Comparison of ENCODE assay signal across 23 cellular contexts in genomic region chr7:21106296-21106732, GRCh38.
"Had no signal": no experiment of that assay in that cellular context is flagged by ENCODE, and none has a peak within 500 bp of the region (broad histone marks: within the 10 kb centered on the region; RNA-seq: fewer than 3 reads in every experiment).

No MANE protein-coding gene starts in this region.

- H3K36me3 ChIP-seq: adrenal gland, ascending aorta, brain microvascular endothelial cell, heart left ventricle, lower lobe of right lung, neural progenitor cell, vagina had no signal

- H3K4me1 ChIP-seq: adrenal gland, ascending aorta, lower lobe of right lung, neural progenitor cell, vagina had no signal

- H2AFZ ChIP-seq: neural progenitor cell had no signal

- H3K27ac ChIP-seq: adrenal gland, ascending aorta, brain microvascular endothelial cell, coronary artery, heart left ventricle, lower lobe of right lung, neural progenitor cell, vagina had no signal

- FAIRE-seq: islet of Langerhans, small intestine had no signal

- H3K27me3 ChIP-seq: adrenal gland, ascending aorta, brain microvascular endothelial cell, heart left ventricle, neural progenitor cell, vagina had no signal

- H3K9me3 ChIP-seq: adrenal gland, ascending aorta, heart left ventricle, lower lobe of right lung, vagina had no signal

- H3K4me2 ChIP-seq: neural progenitor cell had no signal

- DNase-seq: activated CD4-positive, alpha-beta T cell treated with anti-CD3 and anti-CD28 coated beads, Interleukin-2, amount 10 ng/mL, durations not matched to agents 24 days and 14 days; activated CD8-positive, alpha-beta memory T cell treated with anti-CD3 and anti-CD28 coated beads, Interleukin-2, amount 10 ng/mL, durations not matched to agents 7 days and 5 days; activated CD8-positive, alpha-beta T cell treated with anti-CD3 and anti-CD28 coated beads for 36 hours; activated gamma-delta T cell treated with Interleukin-2 at 50 U/mL for 16 hours; activated T-cell treated with anti-CD3 and anti-CD28 coated beads for 4 hours; adrenal gland; brain microvascular endothelial cell; heart left ventricle; lower lobe of right lung; naive thymus-derived CD8-positive, alpha-beta T cell; posterior cingulate gyrus; small intestine; stimulated activated CD4-positive, alpha-beta T cell treated with anti-CD3 and anti-CD28 coated beads, Interleukin-2, amount 100 ng/mL, for 48 hours; stimulated activated CD8-positive, alpha-beta memory T cell treated with anti-CD3 and anti-CD28 coated beads, Interleukin-4, amount 100 ng/mL, for 48 hours; stimulated activated naive B cell treated with anti-CD40 and anti-IgM and Interleukin-4, amounts not matched to agents 10 μg/mL and 1 μg/mL and 100 μg/mL, for 72 hours; T-helper 17 cell had no signal

- ATAC-seq: activated CD8-positive, alpha-beta memory T cell treated with anti-CD3 and anti-CD28 coated beads, Interleukin-2, amount 10 ng/mL, durations not matched to agents 7 days and 5 days; activated CD8-positive, alpha-beta T cell treated with anti-CD3 and anti-CD28 coated beads for 36 hours; left lobe of liver; lower lobe of right lung; naive thymus-derived CD8-positive, alpha-beta T cell; sciatic nerve; stimulated activated naive B cell treated with anti-CD40 and anti-IgM and Interleukin-4, amounts not matched to agents 10 μg/mL and 1 μg/mL and 100 μg/mL, for 72 hours; T-helper 17 cell had no signal

- H3K4me3 ChIP-seq: adrenal gland, ascending aorta, coronary artery, heart left ventricle, lower lobe of right lung, neural progenitor cell, vagina had no signal

- H3K9ac ChIP-seq: neural progenitor cell had no signal
